ENCODE assay signal across 8 cellular contexts in the genomic region with DNA sequence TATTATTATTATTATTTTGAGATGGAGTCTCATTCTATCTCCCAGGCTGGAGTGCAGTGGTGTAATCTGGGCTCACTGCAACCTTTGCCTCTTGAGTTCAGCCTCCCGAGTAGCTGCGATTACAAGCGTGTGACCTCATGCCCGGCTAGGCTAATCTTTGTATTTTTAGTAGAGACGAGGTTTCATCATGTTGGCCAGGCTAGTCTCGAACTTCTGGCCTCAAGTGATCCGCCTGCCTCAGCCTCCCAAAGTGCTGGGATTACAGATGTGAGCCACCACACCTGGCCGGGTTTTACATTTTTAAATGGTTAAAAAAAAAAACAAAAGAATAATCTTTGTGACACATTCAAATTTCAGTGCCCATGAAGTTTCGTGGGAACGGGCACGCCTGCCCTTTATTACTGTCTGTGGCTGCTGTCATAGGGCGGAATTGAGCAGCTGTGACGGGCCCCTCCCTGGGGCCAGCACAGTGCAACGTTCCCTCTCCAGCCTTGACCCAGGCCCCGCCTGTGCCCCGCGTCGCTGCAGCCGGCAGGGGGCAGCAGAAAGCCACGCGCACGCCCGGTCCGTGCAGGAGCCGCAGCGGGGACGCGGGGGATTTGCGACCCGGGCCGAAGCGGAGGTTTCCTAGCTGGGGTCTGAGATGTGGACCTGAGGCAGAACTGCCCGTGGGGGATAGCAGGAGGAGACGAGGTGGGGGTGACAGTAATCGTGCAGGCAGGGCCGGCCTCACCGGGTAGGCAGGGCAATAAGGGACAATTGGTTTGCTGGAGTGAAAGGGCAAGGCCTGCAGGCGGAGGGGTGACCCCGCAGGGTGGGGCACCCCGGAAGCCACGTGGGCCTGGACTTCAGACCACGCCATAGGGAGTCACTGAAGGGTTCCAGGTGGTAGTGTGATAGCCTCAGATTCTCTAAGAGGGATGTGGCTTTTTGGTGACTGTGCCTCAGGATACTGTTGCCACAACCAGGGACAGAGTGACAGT. TPM values are rescaled to one million over a fixed set of nuclear protein-coding genes. Genes with fewer than 3 reads are reported as not detected.
DNase-seq lines count a peak whose midpoint lies in the region; ATAC-seq and TF ChIP-seq lines count a peak whose summit lies in the region.

No MANE protein-coding gene starts in this region.

- DNase-seq in NCI-H2081 (lab: John Stamatoyannopoulos, UW) (peak; percentile 52 to 56), NCI-H2081 treated with DMSO at 0.1 percent for 48 hours (lab: John Stamatoyannopoulos, UW) (no peak), NCI-H146 (lab: John Stamatoyannopoulos, UW) (peak; percentile 57), mammary epithelial cell (peak; percentile 64), inferior parietal cortex (ENCODE audit: extremely low spot score) (peak; percentile 71)
- DNase-seq in stimulated activated CD4-positive, alpha-beta T cell treated with anti-CD3 and anti-CD28 coated beads, Interleukin-12 subunit alpha, Interleukin-12 subunit beta, amount 100 ng/mL, for 24 hours (ENCODE audit: low read depth in 2 of 2): peak; percentile 46 to 66

- peak; percentile 99 for TF ChIP-seq CTCF in VCaP (conservative IDR thresholded peaks at IDR 0.05)
- peak; percentile 80 to 99 for TF ChIP-seq CTCF in mammary epithelial cell (conservative IDR thresholded peaks at IDR 0.05 in 1 of 2, IDR thresholded peaks at IDR 0.05 in 1 of 2; ENCODE audit: extremely low read depth in 1 of 2, insufficient read depth in 1 of 2, low read depth in 1 of 2, low read length in 2 of 2)

- in situ Hi-C loops in mammary epithelial cell (cut with MboI; ENCODE audit: low sequenced_read_pairs in 2 of 2): no loop called here

- peak overlapping the region; percentile 35 to 54 (median 47) for H3K4me3 ChIP-seq in mammary epithelial cell (replicated peaks in 1 of 3; ENCODE audit: insufficient read depth in 1 of 3, low read depth in 2 of 3, low read length in 3 of 3)

- WGBS in mammary epithelial cell (ENCODE audit: low coverage, missing lambda C conversion rate): 22% methylated on average over 25 of the region's 42 CpGs

- H4K20me1 ChIP-seq in mammary epithelial cell (ENCODE audit: insufficient read depth, low read length): no peaks in the 10 kb centered on the region

- CTCF ChIA-PET in mammary epithelial cell (lab: Charles Lee; ENCODE audit: low non-redundant PET): interaction anchor here (0.7 kb wide), 1 partner anchor 11 kb away, joined by 5 read pairs; no protein-coding TSS in a partner anchor

- H2AFZ ChIP-seq in mammary epithelial cell (ENCODE audit: low read depth, low read length): peak overlapping the region; percentile 95

- no peaks in the 10 kb centered on the region for H3K36me3 ChIP-seq in mammary epithelial cell (ENCODE audit: insufficient read depth, low read length)

- H3K27ac ChIP-seq in VCaP: peak overlapping the region; percentile 40; the same call in 1 of the 2 replicates
- no peak overlapping the region for H3K27ac ChIP-seq in mammary epithelial cell (ENCODE audit: insufficient read depth, low read depth, low read length)

- no peaks in the 10 kb centered on the region for H3K27me3 ChIP-seq in mammary epithelial cell (ENCODE audit: insufficient read depth, low read length)

- no TSS peak for BruUV-seq in mammary epithelial cell (replicated peaks; lab: Mats Ljungman, UMichigan)

- dilution Hi-C loops in mammary epithelial cell (cut with HindIII; ENCODE audit: low sequenced_read_pairs): no loop called here

- no peaks in the 10 kb centered on the region for H3K9me3 ChIP-seq in mammary epithelial cell (replicated peaks; ENCODE audit: insufficient read depth, low read length)

- H3K79me2 ChIP-seq in mammary epithelial cell (ENCODE audit: insufficient read depth, low read length): no peaks in the 10 kb centered on the region

- H3K9ac ChIP-seq in mammary epithelial cell (ENCODE audit: insufficient read depth, low read length): peak overlapping the region; percentile 21

- peaks cover 32% of the 10 kb centered on the region for H3K4me1 ChIP-seq in mammary epithelial cell (ENCODE audit: insufficient read depth, low read length)

- peak; percentile 91 for ATAC-seq in HG02840 (IDR thresholded peaks at IDR 0.05; ENCODE audit: low FRiP score, unreplicated experiment)

- intact Hi-C loops in mammary epithelial cell (cut with micrococcal nuclease): loop anchor here (1.0 to 2.0 kb wide), 7 partner anchors 39 to 430 kb away; partner anchors contain the start of gene RSPH3

- H3K4me2 ChIP-seq in mammary epithelial cell (ENCODE audit: insufficient read depth, low read depth, low read length): peak overlapping the region; percentile 99

RNA-seq across cellular contexts. Expression of gene SYTL3, which starts 54.3 kb away (rescaled TPM):
- total RNA-seq in mammary epithelial cell: 1 to 10 TPM; 1.5 to 1.7 TPM
- 0.87 TPM for polyA plus RNA-seq in mammary epithelial cell
- polyA minus RNA-seq in mammary epithelial cell: 0.21 TPM

RNA-seq across cellular contexts. Expression of gene DYNLT1, which starts 59.6 kb away (rescaled TPM):
- 100 to 1,000 TPM in 1 of 2 donors, 10 to 100 TPM in 1; 51.8 to 129 TPM for total RNA-seq in mammary epithelial cell
- 211 TPM for polyA plus RNA-seq in mammary epithelial cell
- 199 TPM for polyA minus RNA-seq in mammary epithelial cell
